In genomic region chr3:31900583-31900982, GRCh38 we compare ENCODE assay signal across 13 cellular contexts.
"Had no signal": no experiment of that assay in that cellular context is flagged by ENCODE, and none has a peak within 500 bp of the region (broad histone marks: within the 10 kb centered on the region; RNA-seq: fewer than 3 reads in every experiment).

No MANE protein-coding gene starts in this region.

- ATAC-seq: stimulated activated effector memory CD8-positive, alpha-beta T cell treated with anti-CD3 and anti-CD28 coated beads, Interleukin-12 subunit alpha, Interleukin-12 subunit beta, amount 100 ng/mL, for 72 hours had no signal

- FAIRE-seq: astrocyte, bronchial epithelial cell had no signal

- H3K36me3 ChIP-seq: tibial nerve, vagina had no signal

- H3K36me3 Mint-ChIP-seq: stimulated activated effector memory CD8-positive, alpha-beta T cell treated with anti-CD3 and anti-CD28 coated beads, Interleukin-12 subunit alpha, Interleukin-12 subunit beta, amount 100 ng/mL, for 72 hours had no signal

- H3K27ac ChIP-seq: dorsolateral prefrontal cortex, vagina had no signal

- DNase-seq: activated CD8-positive, alpha-beta memory T cell treated with anti-CD3 and anti-CD28 coated beads, Interleukin-2, amount 50 U/mL, for 48 hours; activated naive CD4-positive, alpha-beta T cell treated with Interleukin-2 at 50 U/mL for 16 hours; dorsolateral prefrontal cortex; endodermal cell; islet precursor cell; retina; T1000 had no signal

- H3K9me3 Mint-ChIP-seq: endodermal cell; stimulated activated effector memory CD8-positive, alpha-beta T cell treated with anti-CD3 and anti-CD28 coated beads, Interleukin-12 subunit alpha, Interleukin-12 subunit beta, amount 100 ng/mL, for 72 hours had no signal

- H3K4me3 ChIP-seq: dorsolateral prefrontal cortex, lung, tibial nerve, vagina had no signal

- H3K4me3 Mint-ChIP-seq: endodermal cell; stimulated activated effector memory CD8-positive, alpha-beta T cell treated with anti-CD3 and anti-CD28 coated beads, Interleukin-12 subunit alpha, Interleukin-12 subunit beta, amount 100 ng/mL, for 72 hours had no signal

- H3K4me1 Mint-ChIP-seq: stimulated activated effector memory CD8-positive, alpha-beta T cell treated with anti-CD3 and anti-CD28 coated beads, Interleukin-12 subunit alpha, Interleukin-12 subunit beta, amount 100 ng/mL, for 72 hours had no signal

- H3K27me3 ChIP-seq: dorsolateral prefrontal cortex, tibial nerve, vagina had no signal

- H3K9me3 ChIP-seq: tibial nerve, vagina had no signal

- H3K27ac Mint-ChIP-seq: stimulated activated effector memory CD8-positive, alpha-beta T cell treated with anti-CD3 and anti-CD28 coated beads, Interleukin-12 subunit alpha, Interleukin-12 subunit beta, amount 100 ng/mL, for 72 hours had no signal
